Comparison of ENCODE assay signal across 12 cellular contexts in genomic region chr10:79135790-79136189, GRCh38.
A peak's percentile ranks its signal among the peaks of the same experiment; 100 is the strongest.
DNase-seq lines count a peak whose midpoint lies in the region; ATAC-seq and TF ChIP-seq lines count a peak whose summit lies in the region.
"Had no signal": no experiment of that assay in that cellular context is flagged by ENCODE, and none has a peak within 500 bp of the region (broad histone marks: within the 10 kb centered on the region; RNA-seq: fewer than 3 reads in every experiment).

No MANE protein-coding gene starts in this region.

- no peaks in the 10 kb centered on the region for H3K9me3 Mint-ChIP-seq in CD4-positive, alpha-beta memory T cell
- H3K9me3 Mint-ChIP-seq: naive B cell had no signal

- POLR2A ChIA-PET in CD4-positive, alpha-beta memory T cell (lab: Charles Lee; ENCODE audit: partially characterized antibody), result no interaction called here
- POLR2A ChIA-PET in RWPE1 (lab: Yijun Ruan, JAX; ENCODE audit: low non-redundant PET), result no interaction called here

- peak overlapping the region; percentile 16 to 92 (median 88) for H3K27ac Mint-ChIP-seq in CD4-positive, alpha-beta memory T cell

- DNase-seq in CD4-positive, alpha-beta memory T cell, result no peak
- no peak for DNase-seq in RWPE1 (ENCODE audit: low spot score)
- no peak for DNase-seq in esophagus muscularis mucosa (ENCODE audit: extremely low spot score)
- no peak for DNase-seq in sigmoid colon
- DNase-seq in CD1c-positive myeloid dendritic cell (ENCODE audit: extremely low spot score), result no peak
- no peak for DNase-seq in MG63
- DNase-seq: brain microvascular endothelial cell; DMS153; KBM-7; naive B cell; stimulated activated CD4-positive, alpha-beta T cell treated with anti-CD3 and anti-CD28 coated beads, Interleukin-15, amount 100 ng/mL, for 24 hours had no signal

- H3K36me3 ChIP-seq in CD4-positive, alpha-beta memory T cell (ENCODE audit: insufficient read depth, low read length), result no peaks in the 10 kb centered on the region
- H3K36me3 ChIP-seq in esophagus muscularis mucosa (peaks cover 0 to 26% (median 20%) of the 10 kb centered on the region in 4 donors), sigmoid colon (peaks cover 0 to 21% (median 13%) of the 10 kb centered on the region in 4 donors), MG63 (peaks cover 95% of the 10 kb centered on the region)

- H3K4me3 ChIP-seq in CD4-positive, alpha-beta memory T cell (ENCODE audit: low read length in 2 of 2), result no peak overlapping the region
- H3K4me3 ChIP-seq in esophagus muscularis mucosa (no peak overlapping the region), sigmoid colon (no peak overlapping the region), MG63 (no peak overlapping the region)

- no peaks in the 10 kb centered on the region for H3K27me3 ChIP-seq in CD4-positive, alpha-beta memory T cell (ENCODE audit: insufficient read depth, low read length)
- H3K27me3 ChIP-seq in esophagus muscularis mucosa (no peaks in the 10 kb centered on the region), sigmoid colon (no peaks in the 10 kb centered on the region), MG63 (no peaks in the 10 kb centered on the region)
- H3K27me3 ChIP-seq: brain microvascular endothelial cell had no signal

- TF ChIP-seq CTCF in RWPE1 (conservative IDR thresholded peaks at IDR 0.05; ENCODE audit: low read depth) (no peak), esophagus muscularis mucosa (IDR thresholded peaks at IDR 0.05) (no peak), sigmoid colon (IDR thresholded peaks at IDR 0.05) (no peak)

- intact Hi-C loops in CD4-positive, alpha-beta memory T cell (cut with micrococcal nuclease), result no loop called here
- intact Hi-C loops in esophagus muscularis mucosa (cut with DNase I) (no loop called here), sigmoid colon (cut with DNase I) (no loop called here)

- no peaks in the 10 kb centered on the region for H3K27me3 Mint-ChIP-seq in CD4-positive, alpha-beta memory T cell

- WGBS in esophagus muscularis mucosa, result 73% methylated on average over 8 of the region's 9 CpGs
- 78 to 86% methylated on average over 9 of the region's 9 CpGs for whole genome bisulfite sequencing in sigmoid colon, 2 donors

- H3K4me3 Mint-ChIP-seq in CD4-positive, alpha-beta memory T cell, result peak overlapping the region in 2 of 8 donors; percentile 29 to 65

- H3K4me1 Mint-ChIP-seq in CD4-positive, alpha-beta memory T cell, result peaks cover 26 to 65% (median 36%) of the 10 kb centered on the region in 4 donors

- H3K9me3 ChIP-seq in CD4-positive, alpha-beta memory T cell (ENCODE audit: control insufficient read depth in 1 of 2, low read length in 2 of 2), result no peaks in the 10 kb centered on the region
- no peaks in the 10 kb centered on the region for H3K9me3 ChIP-seq in esophagus muscularis mucosa
- no peaks in the 10 kb centered on the region for H3K9me3 ChIP-seq in sigmoid colon
- no peaks in the 10 kb centered on the region for H3K9me3 ChIP-seq in MG63

- CTCF ChIA-PET in CD4-positive, alpha-beta memory T cell (lab: Charles Lee; ENCODE audit: partially characterized antibody), result no interaction called here
- CTCF ChIA-PET in RWPE1 (lab: Yijun Ruan, JAX), result interaction anchor here (0.6 to 0.7 kb wide), 2 partner anchors 54 to 931 kb away, joined by 3 to 7 read pairs; no protein-coding TSS in a partner anchor

- no peak overlapping the region for H3K27ac ChIP-seq in CD4-positive, alpha-beta memory T cell (ENCODE audit: low read depth, low read length)
- H3K27ac ChIP-seq in RWPE1 (peak overlapping the region; percentile 53), esophagus muscularis mucosa (replicated peaks in 1 of 4) (peak overlapping the region; percentile 76 to 90 (median 83)), sigmoid colon (peak overlapping the region in 3 of 4 donors; percentile 40 to 92 (median 88))
- H3K27ac ChIP-seq: brain microvascular endothelial cell had no signal

- peaks cover 7 to 18% of the 10 kb centered on the region in 2 donors for H3K36me3 Mint-ChIP-seq in CD4-positive, alpha-beta memory T cell
- H3K36me3 Mint-ChIP-seq: naive B cell had no signal

- no peak for ATAC-seq in GM21526 (IDR thresholded peaks at IDR 0.05; ENCODE audit: low FRiP score, unreplicated experiment)

- peaks cover 38% of the 10 kb centered on the region for H3K4me1 ChIP-seq in CD4-positive, alpha-beta memory T cell (ENCODE audit: insufficient read depth, low read length)
- peaks cover 89 to 98% (median 95%) of the 10 kb centered on the region in 4 donors for H3K4me1 ChIP-seq in esophagus muscularis mucosa
- peaks cover 0 to 88% (median 77%) of the 10 kb centered on the region in 4 donors for H3K4me1 ChIP-seq in sigmoid colon

- TF ChIP-seq EP300 in esophagus muscularis mucosa (IDR thresholded peaks at IDR 0.05), result no peak
- TF ChIP-seq EP300 in sigmoid colon (IDR thresholded peaks at IDR 0.05), result no peak

- TF ChIP-seq POLR2A in esophagus muscularis mucosa (IDR thresholded peaks at IDR 0.05; ENCODE audit: low read depth), result no peak
- TF ChIP-seq POLR2A in sigmoid colon (IDR thresholded peaks at IDR 0.05), result no peak
